ENCODE assay signal across 16 cellular contexts in the genomic region with DNA sequence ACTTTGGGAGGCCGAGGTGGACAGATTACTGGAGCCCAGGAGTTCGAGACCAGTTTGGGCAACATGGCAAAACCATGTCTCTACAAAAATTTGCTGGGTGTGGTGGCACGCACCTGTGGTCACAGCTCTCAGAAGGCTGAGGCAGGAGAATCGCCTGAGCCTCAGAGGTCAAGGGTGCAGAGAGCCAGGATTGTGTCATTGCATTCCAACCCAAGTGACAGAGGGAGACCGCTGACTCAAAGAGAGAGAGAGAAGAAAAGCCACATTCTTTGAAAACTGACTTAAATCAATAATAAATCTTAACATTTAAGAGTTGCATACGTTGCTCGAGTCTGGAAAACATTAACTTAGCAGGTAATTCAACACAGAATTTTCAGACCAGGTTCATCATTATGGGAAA.
DNase-seq lines count a peak whose midpoint lies in the region; ATAC-seq and TF ChIP-seq lines count a peak whose summit lies in the region.
"Had no signal": no experiment of that assay in that cellular context is flagged by ENCODE, and none has a peak within 500 bp of the region (broad histone marks: within the 10 kb centered on the region; RNA-seq: fewer than 3 reads in every experiment).

No MANE protein-coding gene starts in this region.

- no peaks in the 10 kb centered on the region for H4K20me1 ChIP-seq in GM23248 (ENCODE audit: insufficient read depth)

- H3K79me2 ChIP-seq in GM23248 (ENCODE audit: insufficient read depth), result no peaks in the 10 kb centered on the region

- peak; percentile 7 for DNase-seq in activated CD8-positive, alpha-beta T cell treated with anti-CD3 and anti-CD28 coated beads for 36 hours
- no peak for DNase-seq in activated CD8-positive, alpha-beta T cell treated with anti-CD3 and anti-CD28 coated beads, Interleukin-2, amount 10 ng/mL, durations not matched to agents 7 days and 5 days
- peak; percentile 13 for DNase-seq in GM23248
- DNase-seq in MG63, result peak; percentile 14
- DNase-seq in mucosa of gallbladder (ENCODE audit: low spot score), result peak; percentile 40
- no peak for DNase-seq in T-helper 17 cell
- no peak for DNase-seq in esophagus squamous epithelium (lab: John Stamatoyannopoulos, UW)
- DNase-seq in activated effector memory CD4-positive, alpha-beta T cell treated with Interleukin-2 at 50 U/mL for 16 hours, result no peak
- DNase-seq: activated T-cell treated with anti-CD3 and anti-CD28 coated beads for 4 hours, DMS153, hypothalamus, MM.1S, NCI-H226, psoas muscle, transverse colon had no signal

- CTCF ChIA-PET in activated CD8-positive, alpha-beta T cell treated with anti-CD3 and anti-CD28 coated beads for 36 hours (lab: Charles Lee), result interaction anchor here (1.3 kb wide), 1 partner anchor 73 kb away, joined by 3 read pairs; no protein-coding TSS in a partner anchor
- CTCF ChIA-PET in activated CD8-positive, alpha-beta T cell treated with anti-CD3 and anti-CD28 coated beads, Interleukin-2, amount 10 ng/mL, durations not matched to agents 7 days and 5 days (lab: Charles Lee), result no interaction called here

- H2AFZ ChIP-seq in GM23248, result no peak overlapping the region

- H3K9ac ChIP-seq in GM23248, result no peak overlapping the region

- peaks cover 5% of the 10 kb centered on the region for H3K4me1 Mint-ChIP-seq in activated CD8-positive, alpha-beta T cell treated with anti-CD3 and anti-CD28 coated beads for 36 hours (ENCODE audit: low read depth)
- peaks cover 3% of the 10 kb centered on the region for H3K4me1 Mint-ChIP-seq in activated CD8-positive, alpha-beta T cell treated with anti-CD3 and anti-CD28 coated beads, Interleukin-2, amount 10 ng/mL, durations not matched to agents 7 days and 5 days (ENCODE audit: low read depth)
- peaks cover 2% of the 10 kb centered on the region for H3K4me1 Mint-ChIP-seq in T-helper 17 cell

- intact Hi-C loops in activated CD8-positive, alpha-beta T cell treated with anti-CD3 and anti-CD28 coated beads for 36 hours (cut with micrococcal nuclease), result no loop called here
- intact Hi-C loops in esophagus squamous epithelium (cut with DNase I), result no loop called here

- H3K36me3 ChIP-seq in GM23248 (ENCODE audit: low read depth) (no peaks in the 10 kb centered on the region), MG63 (no peaks in the 10 kb centered on the region), esophagus squamous epithelium (no peaks in the 10 kb centered on the region)
- H3K36me3 ChIP-seq: transverse colon had no signal

- H3K27ac ChIP-seq in GM23248, result no peak overlapping the region
- H3K27ac ChIP-seq in esophagus squamous epithelium, result no peak overlapping the region
- H3K27ac ChIP-seq: psoas muscle, transverse colon had no signal

- H3K4me3 Mint-ChIP-seq in activated CD8-positive, alpha-beta T cell treated with anti-CD3 and anti-CD28 coated beads for 36 hours, result no peak overlapping the region
- no peak overlapping the region for H3K4me3 Mint-ChIP-seq in activated CD8-positive, alpha-beta T cell treated with anti-CD3 and anti-CD28 coated beads, Interleukin-2, amount 10 ng/mL, durations not matched to agents 7 days and 5 days
- no peak overlapping the region for H3K4me3 Mint-ChIP-seq in T-helper 17 cell

- no peaks in the 10 kb centered on the region for H3K9me3 ChIP-seq in GM23248 (ENCODE audit: low read depth)
- H3K9me3 ChIP-seq in MG63, result no peaks in the 10 kb centered on the region
- H3K9me3 ChIP-seq in T-helper 17 cell (ENCODE audit: control insufficient read depth, low read length, poor library complexity, severe bottlenecking), result no peaks in the 10 kb centered on the region
- no peaks in the 10 kb centered on the region for H3K9me3 ChIP-seq in esophagus squamous epithelium
- H3K9me3 ChIP-seq: psoas muscle, transverse colon had no signal

- no peak overlapping the region for H3K4me3 ChIP-seq in GM23248
- no peak overlapping the region for H3K4me3 ChIP-seq in MG63
- no peak overlapping the region for H3K4me3 ChIP-seq in esophagus squamous epithelium
- H3K4me3 ChIP-seq: psoas muscle, transverse colon had no signal

- H3K9me2 ChIP-seq in GM23248 (ENCODE audit: insufficient read depth), result no peaks in the 10 kb centered on the region

- no peak overlapping the region for H3K27ac Mint-ChIP-seq in activated CD8-positive, alpha-beta T cell treated with anti-CD3 and anti-CD28 coated beads for 36 hours
- H3K27ac Mint-ChIP-seq in activated CD8-positive, alpha-beta T cell treated with anti-CD3 and anti-CD28 coated beads, Interleukin-2, amount 10 ng/mL, durations not matched to agents 7 days and 5 days, result no peak overlapping the region
- no peak overlapping the region for H3K27ac Mint-ChIP-seq in T-helper 17 cell

- H3K36me3 Mint-ChIP-seq in activated CD8-positive, alpha-beta T cell treated with anti-CD3 and anti-CD28 coated beads for 36 hours (ENCODE audit: low read depth), result no peaks in the 10 kb centered on the region
- no peaks in the 10 kb centered on the region for H3K36me3 Mint-ChIP-seq in activated CD8-positive, alpha-beta T cell treated with anti-CD3 and anti-CD28 coated beads, Interleukin-2, amount 10 ng/mL, durations not matched to agents 7 days and 5 days (ENCODE audit: low read depth)
- no peaks in the 10 kb centered on the region for H3K36me3 Mint-ChIP-seq in T-helper 17 cell (ENCODE audit: low read depth)

- TF ChIP-seq CTCF in activated CD8-positive, alpha-beta T cell treated with anti-CD3 and anti-CD28 coated beads for 36 hours (IDR thresholded peaks at IDR 0.05), result no peak
- no peak for TF ChIP-seq CTCF in esophagus squamous epithelium (IDR thresholded peaks at IDR 0.05)

- H3F3A ChIP-seq in GM23248 (ENCODE audit: insufficient read depth), result no peaks in the 10 kb centered on the region

- in situ Hi-C loops in GM23248 (cut with MboI), result no loop called here

- POLR2A ChIA-PET in activated CD8-positive, alpha-beta T cell treated with anti-CD3 and anti-CD28 coated beads for 36 hours (lab: Charles Lee), result no interaction called here
- POLR2A ChIA-PET in activated CD8-positive, alpha-beta T cell treated with anti-CD3 and anti-CD28 coated beads, Interleukin-2, amount 10 ng/mL, durations not matched to agents 7 days and 5 days (lab: Charles Lee), result no interaction called here

- peaks cover 3% of the 10 kb centered on the region for H3K27me3 Mint-ChIP-seq in activated CD8-positive, alpha-beta T cell treated with anti-CD3 and anti-CD28 coated beads for 36 hours
- peaks cover 4% of the 10 kb centered on the region for H3K27me3 Mint-ChIP-seq in activated CD8-positive, alpha-beta T cell treated with anti-CD3 and anti-CD28 coated beads, Interleukin-2, amount 10 ng/mL, durations not matched to agents 7 days and 5 days (ENCODE audit: low read depth)
- H3K27me3 Mint-ChIP-seq in T-helper 17 cell, result no peaks in the 10 kb centered on the region

- H3K4me1 ChIP-seq in GM23248 (ENCODE audit: insufficient read depth) (no peaks in the 10 kb centered on the region), esophagus squamous epithelium (no peaks in the 10 kb centered on the region)
- H3K4me1 ChIP-seq: psoas muscle had no signal

- H3K27me3 ChIP-seq in GM23248 (replicated peaks; ENCODE audit: insufficient read depth) (no peaks in the 10 kb centered on the region), MG63 (no peaks in the 10 kb centered on the region), esophagus squamous epithelium (no peaks in the 10 kb centered on the region)
- H3K27me3 ChIP-seq: transverse colon had no signal

- WGBS in GM23248 (ENCODE audit: low coverage in 1 of 2, low lambda C conversion rate in 2 of 2, missing lambda C conversion rate in 2 of 2), 2 experiments, result 59 to 73% methylated on average over 7 of the region's 7 CpGs
- WGBS in esophagus squamous epithelium, 2 donors, result 76 to 85% methylated on average over 6 to 7 of the region's 7 CpGs

- ATAC-seq in activated CD8-positive, alpha-beta T cell treated with anti-CD3 and anti-CD28 coated beads for 36 hours, result no peak
- no peak for ATAC-seq in activated CD8-positive, alpha-beta T cell treated with anti-CD3 and anti-CD28 coated beads, Interleukin-2, amount 10 ng/mL, durations not matched to agents 7 days and 5 days
- no peak for ATAC-seq in T-helper 17 cell
- ATAC-seq: Panc1, psoas muscle had no signal

- no peak for TF ChIP-seq POLR2A in esophagus squamous epithelium (IDR thresholded peaks at IDR 0.05)

- no peaks in the 10 kb centered on the region for H3K9me3 Mint-ChIP-seq in activated CD8-positive, alpha-beta T cell treated with anti-CD3 and anti-CD28 coated beads for 36 hours
- H3K9me3 Mint-ChIP-seq in activated CD8-positive, alpha-beta T cell treated with anti-CD3 and anti-CD28 coated beads, Interleukin-2, amount 10 ng/mL, durations not matched to agents 7 days and 5 days (ENCODE audit: insufficient read depth), result no peaks in the 10 kb centered on the region

- no peak overlapping the region for H3K4me2 ChIP-seq in GM23248 (ENCODE audit: unreplicated experiment)

Comparison
In these comparisons a context has a peak if more than half of its experiments do, and no peak if none do; other contexts are left out.
1. DNase-seq: peak in activated CD8-positive, alpha-beta T cell treated with anti-CD3 and anti-CD28 coated beads for 36 hours (single experiment), GM23248 (single experiment), MG63 (single experiment) and mucosa of gallbladder (single experiment); none in activated CD8-positive, alpha-beta T cell treated with anti-CD3 and anti-CD28 coated beads, Interleukin-2, amount 10 ng/mL, durations not matched to agents 7 days and 5 days (single experiment), T-helper 17 cell (0 of 3), esophagus squamous epithelium (single experiment) and activated effector memory CD4-positive, alpha-beta T cell treated with Interleukin-2 at 50 U/mL for 16 hours (single experiment).